ENCODE assay signal across 8 cellular contexts in genomic region chr2:234308814-234309195, GRCh38.
DNase-seq lines count a peak whose midpoint lies in the region; ATAC-seq and TF ChIP-seq lines count a peak whose summit lies in the region.

No MANE protein-coding gene starts in this region.

- no peaks in the 10 kb centered on the region for H3F3A ChIP-seq in MM.1S (ENCODE audit: insufficient read depth, low read length)

- H3K27ac ChIP-seq in ACC112 (ENCODE audit: low read depth, low read length) (peak overlapping the region; percentile 8; the same call in 1 of the 2 replicates), MM.1S (ENCODE audit: low read length) (no peak overlapping the region)

- H3K36me3 ChIP-seq in ACC112 (ENCODE audit: insufficient read depth, low read length): no peaks in the 10 kb centered on the region
- no peaks in the 10 kb centered on the region for H3K36me3 ChIP-seq in MM.1S (replicated peaks; ENCODE audit: insufficient read depth, low read length)

- no peaks in the 10 kb centered on the region for H3K9me3 ChIP-seq in MM.1S (replicated peaks; ENCODE audit: insufficient read depth, low read length)

- no peak overlapping the region for H3K4me2 ChIP-seq in MM.1S (ENCODE audit: low read depth, low read length)

- no peak overlapping the region for H3K4me3 ChIP-seq in ACC112 (ENCODE audit: low read depth, low read length)
- H3K4me3 ChIP-seq in MM.1S (ENCODE audit: low read length): no peak overlapping the region

- H3K27me3 Mint-ChIP-seq in activated CD8-positive, alpha-beta memory T cell treated with anti-CD3 and anti-CD28 coated beads, Interleukin-2, amount 10 ng/mL, durations not matched to agents 7 days and 5 days: no peaks in the 10 kb centered on the region

- H3K4me1 ChIP-seq in ACC112 (ENCODE audit: control insufficient read depth, insufficient read depth, low read length, unreplicated experiment) (peaks cover 17% of the 10 kb centered on the region), MM.1S (ENCODE audit: low read length) (no peaks in the 10 kb centered on the region)

- H3K79me2 ChIP-seq in ACC112 (ENCODE audit: control insufficient read depth, insufficient read depth, low read length, unreplicated experiment): no peaks in the 10 kb centered on the region
- H3K79me2 ChIP-seq in MM.1S (ENCODE audit: low read length): no peaks in the 10 kb centered on the region

- peaks cover 63% of the 10 kb centered on the region for H3K4me1 Mint-ChIP-seq in activated CD8-positive, alpha-beta memory T cell treated with anti-CD3 and anti-CD28 coated beads, Interleukin-2, amount 10 ng/mL, durations not matched to agents 7 days and 5 days

- peak; percentile 88 for DNase-seq in activated CD8-positive, alpha-beta memory T cell treated with anti-CD3 and anti-CD28 coated beads, Interleukin-2, amount 10 ng/mL, durations not matched to agents 7 days and 5 days
- DNase-seq in glomerular visceral epithelial cell (ENCODE audit: extremely low spot score): peak; percentile 96
- peak; percentile 30 for DNase-seq in stimulated activated CD8-positive, alpha-beta memory T cell treated with anti-CD3 and anti-CD28 coated beads, Interleukin-15, amount 100 ng/mL, for 1 hour (ENCODE audit: low read depth)
- DNase-seq in occipital lobe (lab: John Stamatoyannopoulos, UW): no peak
- DNase-seq in MM.1S: no peak

- peaks cover 6% of the 10 kb centered on the region for H3K9me3 Mint-ChIP-seq in activated CD8-positive, alpha-beta memory T cell treated with anti-CD3 and anti-CD28 coated beads, Interleukin-2, amount 10 ng/mL, durations not matched to agents 7 days and 5 days (ENCODE audit: low read depth)

- H3K27ac Mint-ChIP-seq in activated CD8-positive, alpha-beta memory T cell treated with anti-CD3 and anti-CD28 coated beads, Interleukin-2, amount 10 ng/mL, durations not matched to agents 7 days and 5 days: peak overlapping the region; percentile 96

- ATAC-seq in GM19397 (IDR thresholded peaks at IDR 0.05; ENCODE audit: unreplicated experiment) (peak; percentile 90), HG03521 (IDR thresholded peaks at IDR 0.05; ENCODE audit: unreplicated experiment) (peak; percentile 86)
- ATAC-seq in activated CD8-positive, alpha-beta memory T cell treated with anti-CD3 and anti-CD28 coated beads, Interleukin-2, amount 10 ng/mL, durations not matched to agents 7 days and 5 days: peak; percentile 91

- H3K9me2 ChIP-seq in MM.1S (replicated peaks; ENCODE audit: insufficient read depth, low read length): no peaks in the 10 kb centered on the region

- CTCF ChIA-PET in activated CD8-positive, alpha-beta memory T cell treated with anti-CD3 and anti-CD28 coated beads, Interleukin-2, amount 10 ng/mL, durations not matched to agents 7 days and 5 days (lab: Charles Lee): interaction anchor here (0.7 to 2.3 kb wide), 9 partner anchors 9 to 188 kb away, joined by 3 to 9 read pairs (median 3); partner anchors contain the start of gene ARL4C

- peaks cover 7% of the 10 kb centered on the region; the same call in 1 of the 2 replicates for H3K27me3 ChIP-seq in ACC112 (ENCODE audit: insufficient read depth, low read length)
- H3K27me3 ChIP-seq in MM.1S (replicated peaks; ENCODE audit: insufficient read depth, low read length): no peaks in the 10 kb centered on the region

- TF ChIP-seq CTCF in MM.1S (IDR thresholded peaks at IDR 0.05; ENCODE audit: low read length): no peak

- H3K9ac ChIP-seq in MM.1S (ENCODE audit: low read length): no peak overlapping the region

- H2AFZ ChIP-seq in ACC112 (ENCODE audit: low read length, unreplicated experiment) (no peak overlapping the region), MM.1S (ENCODE audit: low read length) (no peak overlapping the region)

- no peaks in the 10 kb centered on the region for H4K20me1 ChIP-seq in MM.1S (ENCODE audit: insufficient read depth, low read length)

- peaks cover 26% of the 10 kb centered on the region for H3K36me3 Mint-ChIP-seq in activated CD8-positive, alpha-beta memory T cell treated with anti-CD3 and anti-CD28 coated beads, Interleukin-2, amount 10 ng/mL, durations not matched to agents 7 days and 5 days

- H3K4me3 Mint-ChIP-seq in activated CD8-positive, alpha-beta memory T cell treated with anti-CD3 and anti-CD28 coated beads, Interleukin-2, amount 10 ng/mL, durations not matched to agents 7 days and 5 days: peak overlapping the region; percentile 12

Comparison
In these comparisons a context has a peak if more than half of its experiments do, and no peak if none do; other contexts are left out.
1. DNase-seq: peak in activated CD8-positive, alpha-beta memory T cell treated with anti-CD3 and anti-CD28 coated beads, Interleukin-2, amount 10 ng/mL, durations not matched to agents 7 days and 5 days (single experiment), glomerular visceral epithelial cell (single experiment) and stimulated activated CD8-positive, alpha-beta memory T cell treated with anti-CD3 and anti-CD28 coated beads, Interleukin-15, amount 100 ng/mL, for 1 hour (single experiment); none in occipital lobe (single experiment) and MM.1S (single experiment).
2. Peak in every context shown above with its lines, with median percentiles within 50 percentile points of each other: ATAC-seq.